Comparison of ENCODE assay signal across 16 cellular contexts in genomic region chr2:152223997-152224396, GRCh38. TPM values are rescaled to one million over a fixed set of nuclear protein-coding genes. Genes with fewer than 3 reads are reported as not detected.
A peak's percentile ranks its signal among the peaks of the same experiment; 100 is the strongest.
DNase-seq lines count a peak whose midpoint lies in the region; ATAC-seq and TF ChIP-seq lines count a peak whose summit lies in the region.
"Had no signal": no experiment of that assay in that cellular context is flagged by ENCODE, and none has a peak within 500 bp of the region (broad histone marks: within the 10 kb centered on the region; RNA-seq: fewer than 3 reads in every experiment).

No MANE protein-coding gene starts in this region.

- H3K4me1 Mint-ChIP-seq in chondrocyte (ENCODE audit: low read depth) = peaks cover 31% of the 10 kb centered on the region
- H3K4me1 Mint-ChIP-seq: activated T-helper 17 cell treated with anti-CD3 and anti-CD28 coated beads, Interleukin-2, amount 50 U/mL, for 72 hours had no signal

- H3K27ac ChIP-seq in BLaER1 (no peak overlapping the region), caudate nucleus (ENCODE audit: low read depth, low read length) (peak overlapping the region; percentile 59), colonic mucosa (no peak overlapping the region)

- H3K4me3 ChIP-seq in BLaER1 = no peak overlapping the region
- no peak overlapping the region for H3K4me3 ChIP-seq in colonic mucosa
- H3K4me3 ChIP-seq: SJSA1 had no signal

- ATAC-seq in sciatic nerve = peak; percentile 63
- ATAC-seq: activated CD8-positive, alpha-beta T cell treated with anti-CD3 and anti-CD28 coated beads, Interleukin-2, amount 10 ng/mL, durations not matched to agents 7 days and 5 days; activated T-helper 17 cell treated with anti-CD3 and anti-CD28 coated beads, Interleukin-2, amount 50 U/mL, for 72 hours; HCT116; natural killer cell treated with Interleukin-12 subunit alpha and Interleukin-12 subunit beta and Interleukin-15 and Interleukin-18, amount 100 ng/mL, for 72 hours; stimulated activated naive CD8-positive, alpha-beta T cell treated with anti-CD3 and anti-CD28 coated beads, Interleukin-15, amount 100 ng/mL, for 72 hours had no signal

- peaks cover 25% of the 10 kb centered on the region for H3K4me1 ChIP-seq in BLaER1
- no peaks in the 10 kb centered on the region for H3K4me1 ChIP-seq in colonic mucosa

- intact Hi-C loops in sciatic nerve (cut with DNase I) (no loop called here), colonic mucosa (cut with DNase I) (no loop called here)

- no peaks in the 10 kb centered on the region for H3K9me3 Mint-ChIP-seq in chondrocyte (ENCODE audit: low read depth)
- H3K9me3 Mint-ChIP-seq: activated T-helper 17 cell treated with anti-CD3 and anti-CD28 coated beads, Interleukin-2, amount 50 U/mL, for 72 hours; natural killer cell treated with Interleukin-12 subunit alpha and Interleukin-12 subunit beta and Interleukin-15 and Interleukin-18, amount 100 ng/mL, for 72 hours; stimulated activated naive CD8-positive, alpha-beta T cell treated with anti-CD3 and anti-CD28 coated beads, Interleukin-15, amount 100 ng/mL, for 72 hours had no signal

- H3K27ac Mint-ChIP-seq in chondrocyte (ENCODE audit: unreplicated experiment) = no peak overlapping the region
- H3K27ac Mint-ChIP-seq: activated CD8-positive, alpha-beta T cell treated with anti-CD3 and anti-CD28 coated beads, Interleukin-2, amount 10 ng/mL, durations not matched to agents 7 days and 5 days; activated T-helper 17 cell treated with anti-CD3 and anti-CD28 coated beads, Interleukin-2, amount 50 U/mL, for 72 hours; natural killer cell treated with Interleukin-12 subunit alpha and Interleukin-12 subunit beta and Interleukin-15 and Interleukin-18, amount 100 ng/mL, for 72 hours; stimulated activated naive CD8-positive, alpha-beta T cell treated with anti-CD3 and anti-CD28 coated beads, Interleukin-15, amount 100 ng/mL, for 72 hours had no signal

- no peaks in the 10 kb centered on the region for H4K20me1 ChIP-seq in BLaER1

- no peaks in the 10 kb centered on the region for H3K36me3 Mint-ChIP-seq in chondrocyte (ENCODE audit: low read depth)
- H3K36me3 Mint-ChIP-seq: natural killer cell treated with Interleukin-12 subunit alpha and Interleukin-12 subunit beta and Interleukin-15 and Interleukin-18, amount 100 ng/mL, for 72 hours had no signal

- H3K9ac ChIP-seq in BLaER1 (no peak overlapping the region), colonic mucosa (ENCODE audit: low read depth in 2 of 2, low read length in 2 of 2) (no peak overlapping the region)

- no peak for DNase-seq in caudate nucleus (lab: John Stamatoyannopoulos, UW)
- DNase-seq in left kidney (ENCODE audit: low read depth, low spot score) = peak; percentile 62
- no peak for DNase-seq in sciatic nerve (ENCODE audit: low spot score)
- no peak for DNase-seq in chondrocyte (ENCODE audit: low spot score)
- DNase-seq in colonic mucosa = no peak
- no peak for DNase-seq in NCI-H2029 (lab: John Stamatoyannopoulos, UW)
- no peak for DNase-seq in NCI-H524 (lab: John Stamatoyannopoulos, UW)
- DNase-seq: activated CD8-positive, alpha-beta T cell treated with anti-CD3 and anti-CD28 coated beads, Interleukin-2, amount 10 ng/mL, durations not matched to agents 7 days and 5 days; effector memory CD4-positive, alpha-beta T cell; islet precursor cell; stimulated activated naive CD8-positive, alpha-beta T cell treated with anti-CD3 and anti-CD28 coated beads, Interleukin-15, amount 100 ng/mL, for 72 hours had no signal

- H3K27me3 ChIP-seq in BLaER1 (no peaks in the 10 kb centered on the region), colonic mucosa (no peaks in the 10 kb centered on the region)
- H3K27me3 ChIP-seq: SJSA1 had no signal

- no peaks in the 10 kb centered on the region for H3K36me3 ChIP-seq in BLaER1
- no peaks in the 10 kb centered on the region for H3K36me3 ChIP-seq in colonic mucosa
- H3K36me3 ChIP-seq: SJSA1 had no signal

- H3K27me3 Mint-ChIP-seq in chondrocyte (ENCODE audit: low read depth) = no peaks in the 10 kb centered on the region

- peak overlapping the region; percentile 7; the same call in 1 of the 2 replicates for H3K4me2 ChIP-seq in BLaER1

- H3K9me3 ChIP-seq in BLaER1 (no peaks in the 10 kb centered on the region), colonic mucosa (no peaks in the 10 kb centered on the region)
- H3K9me3 ChIP-seq: SJSA1 had no signal

- no peak overlapping the region for H3K4me3 Mint-ChIP-seq in chondrocyte (ENCODE audit: unreplicated experiment)
- H3K4me3 Mint-ChIP-seq: activated CD8-positive, alpha-beta T cell treated with anti-CD3 and anti-CD28 coated beads, Interleukin-2, amount 10 ng/mL, durations not matched to agents 7 days and 5 days; activated T-helper 17 cell treated with anti-CD3 and anti-CD28 coated beads, Interleukin-2, amount 50 U/mL, for 72 hours; natural killer cell treated with Interleukin-12 subunit alpha and Interleukin-12 subunit beta and Interleukin-15 and Interleukin-18, amount 100 ng/mL, for 72 hours; stimulated activated naive CD8-positive, alpha-beta T cell treated with anti-CD3 and anti-CD28 coated beads, Interleukin-15, amount 100 ng/mL, for 72 hours had no signal

- no peak for TF ChIP-seq CTCF in chondrocyte (IDR thresholded peaks at IDR 0.05)
- TF ChIP-seq CTCF in colonic mucosa (IDR thresholded peaks at IDR 0.05) = no peak

RNA-seq across cellular contexts. Expression of gene STAM2, which starts 48.4 kb away (rescaled TPM):
- total RNA-seq in sciatic nerve (42.1 TPM), chondrocyte (33.5 to 34.8 TPM (median 34.7 TPM) in 3 replicates), colonic mucosa (10 to 100 TPM; 30.6 to 42.0 TPM)
